In genomic region chr4:25835384-25835783, GRCh38 we compare ENCODE assay signal across 20 cellular contexts. TPM values are rescaled to one million over a fixed set of nuclear protein-coding genes. Genes with fewer than 3 reads are reported as not detected.
A peak's percentile ranks its signal among the peaks of the same experiment; 100 is the strongest.
DNase-seq lines count a peak whose midpoint lies in the region; ATAC-seq, FAIRE-seq and TF ChIP-seq lines count a peak whose summit lies in the region.
"Had no signal": no experiment of that assay in that cellular context is flagged by ENCODE, and none has a peak within 500 bp of the region (broad histone marks: within the 10 kb centered on the region; RNA-seq: fewer than 3 reads in every experiment).

No MANE protein-coding gene starts in this region.

- TF ChIP-seq CTCF in D721Med (IDR thresholded peaks at IDR 0.05; ENCODE audit: insufficient read depth, missing control alignments) (no peak), CD14-positive monocyte (IDR thresholded peaks at IDR 0.05) (no peak)

- H3K9me3 Mint-ChIP-seq in stimulated activated effector memory CD8-positive, alpha-beta T cell treated with anti-CD3 and anti-CD28 coated beads, Interleukin-12 subunit alpha, Interleukin-12 subunit beta, amount 100 ng/mL, for 72 hours: no peaks in the 10 kb centered on the region
- no peaks in the 10 kb centered on the region for H3K9me3 Mint-ChIP-seq in CD14-positive monocyte
- H3K9me3 Mint-ChIP-seq: T-helper 1 cell treated with Interleukin-12 subunit alpha and Interleukin-12 subunit beta and Interleukin-4 antibody, amounts not matched to agents 30 μg/mL and 1 μg/mL, for 36 hours had no signal

- DNase-seq in D721Med (ENCODE audit: insufficient read length, low spot score) (no peak), NCI-H524 (lab: John Stamatoyannopoulos, UW) (no peak), RKO (ENCODE audit: low spot score) (no peak), CD14-positive monocyte (ENCODE audit: low spot score) (no peak), NCI-H82 treated with DMSO at 0.1 percent for 48 hours (lab: John Stamatoyannopoulos, UW; ENCODE audit: unreplicated experiment) (no peak)
- no peak for DNase-seq in stimulated activated effector memory CD8-positive, alpha-beta T cell treated with anti-CD3 and anti-CD28 coated beads, Interleukin-12 subunit alpha, Interleukin-12 subunit beta, amount 100 ng/mL, for 72 hours (ENCODE audit: low spot score in 2 of 2)
- DNase-seq: DMS79 treated with DMSO at 0.1 percent for 48 hours, KG1, MV-4-11, NCI-H1417 treated with DMSO at 0.1 percent for 48 hours, NCI-H1930, NCI-H226, NCI-H524 treated with DMSO at 0.1 percent for 48 hours, PC-3, SJCRH30 had no signal

- peaks cover 50% of the 10 kb centered on the region for H3K36me3 Mint-ChIP-seq in stimulated activated effector memory CD8-positive, alpha-beta T cell treated with anti-CD3 and anti-CD28 coated beads, Interleukin-12 subunit alpha, Interleukin-12 subunit beta, amount 100 ng/mL, for 72 hours
- peaks cover 0 to 2% of the 10 kb centered on the region in 2 donors for H3K36me3 Mint-ChIP-seq in CD14-positive monocyte

- H3K4me3 Mint-ChIP-seq in stimulated activated effector memory CD8-positive, alpha-beta T cell treated with anti-CD3 and anti-CD28 coated beads, Interleukin-12 subunit alpha, Interleukin-12 subunit beta, amount 100 ng/mL, for 72 hours: no peak overlapping the region
- no peak overlapping the region for H3K4me3 Mint-ChIP-seq in CD14-positive monocyte
- H3K4me3 Mint-ChIP-seq: T-helper 1 cell treated with Interleukin-12 subunit alpha and Interleukin-12 subunit beta and Interleukin-4 antibody, amounts not matched to agents 30 μg/mL and 1 μg/mL, for 36 hours had no signal

- FAIRE-seq in D721Med (lab: Jason Lieb, UNC): peak; percentile 35
- FAIRE-seq: A204.1, H54 had no signal

- ATAC-seq in GM19025 (IDR thresholded peaks at IDR 0.05; ENCODE audit: low read depth, unreplicated experiment) (peak; percentile 80), HG02798 (IDR thresholded peaks at IDR 0.05; ENCODE audit: poor library complexity, unreplicated experiment) (peak; percentile 41)
- no peak for ATAC-seq in stimulated activated effector memory CD8-positive, alpha-beta T cell treated with anti-CD3 and anti-CD28 coated beads, Interleukin-12 subunit alpha, Interleukin-12 subunit beta, amount 100 ng/mL, for 72 hours
- ATAC-seq: PC-3 had no signal

- H3K27ac Mint-ChIP-seq in stimulated activated effector memory CD8-positive, alpha-beta T cell treated with anti-CD3 and anti-CD28 coated beads, Interleukin-12 subunit alpha, Interleukin-12 subunit beta, amount 100 ng/mL, for 72 hours: peak overlapping the region; percentile 76
- H3K27ac Mint-ChIP-seq in CD14-positive monocyte: no peak overlapping the region
- H3K27ac Mint-ChIP-seq: T-helper 1 cell treated with Interleukin-12 subunit alpha and Interleukin-12 subunit beta and Interleukin-4 antibody, amounts not matched to agents 30 μg/mL and 1 μg/mL, for 36 hours had no signal

- H3K4me1 Mint-ChIP-seq in stimulated activated effector memory CD8-positive, alpha-beta T cell treated with anti-CD3 and anti-CD28 coated beads, Interleukin-12 subunit alpha, Interleukin-12 subunit beta, amount 100 ng/mL, for 72 hours: peaks cover 23% of the 10 kb centered on the region
- H3K4me1 Mint-ChIP-seq in CD14-positive monocyte: no peaks in the 10 kb centered on the region

- no peaks in the 10 kb centered on the region for H3K27me3 Mint-ChIP-seq in CD14-positive monocyte (ENCODE audit: low read depth in 3 of 3)

- intact Hi-C loops in CD14-positive monocyte (cut with micrococcal nuclease): no loop called here

RNA-seq across cellular contexts. Expression of gene SEL1L3, which starts 27.4 kb away (rescaled TPM):
- polyA plus RNA-seq in CD14-positive monocyte: 1 to 10 TPM in 1 of 2 donors, under 1 TPM in 1; 0.61 to 1.7 TPM
